Comparison of ENCODE assay signal across 16 cellular contexts in genomic region chr2:190942697-190943096, GRCh38.
DNase-seq lines count a peak whose midpoint lies in the region; ATAC-seq, FAIRE-seq and TF ChIP-seq lines count a peak whose summit lies in the region.
"Had no signal": no experiment of that assay in that cellular context is flagged by ENCODE, and none has a peak within 500 bp of the region (broad histone marks: within the 10 kb centered on the region; RNA-seq: fewer than 3 reads in every experiment).

No MANE protein-coding gene starts in this region.

- POLR2A ChIA-PET in HepG2 (lab: Yijun Ruan, JAX), result no interaction called here
- POLR2A ChIA-PET in IMR-90 (lab: Charles Lee; ENCODE audit: unreplicated experiment), result no interaction called here

- peaks cover 3% of the 10 kb centered on the region in 2 donors for H3K36me3 Mint-ChIP-seq in stimulated activated naive B cell treated with anti-CD40 and anti-IgM and Interleukin-4, amounts not matched to agents 10 μg/mL and 1 μg/mL and 100 μg/mL, for 72 hours
- H3K36me3 Mint-ChIP-seq: CD14-positive monocyte had no signal

- no peak overlapping the region for H4K91ac ChIP-seq in IMR-90 (ENCODE audit: insufficient read depth, low read depth, low read length)
- H4K91ac ChIP-seq in mesenchymal stem cell (ENCODE audit: low read length), result no peak overlapping the region

- no peak overlapping the region for H3K4me3 ChIP-seq in HepG2 (replicated peaks in 1 of 3; ENCODE audit: insufficient read depth in 1 of 3, low read depth in 2 of 3, low read length in 3 of 3)
- no peak overlapping the region for H3K4me3 ChIP-seq in right lobe of liver
- no peak overlapping the region for H3K4me3 ChIP-seq in IMR-90 (ENCODE audit: insufficient read depth, low read depth, low read length)
- no peak overlapping the region for H3K4me3 ChIP-seq in mesenchymal stem cell (ENCODE audit: insufficient read depth in 1 of 2, low read depth in 1 of 2, low read length in 2 of 2)
- H3K4me3 ChIP-seq: HAP-1 had no signal

- no peak overlapping the region for H2BK20ac ChIP-seq in IMR-90 (ENCODE audit: low read depth, low read length)

- H3K27me3 Mint-ChIP-seq in stimulated activated naive B cell treated with anti-CD40 and anti-IgM and Interleukin-4, amounts not matched to agents 10 μg/mL and 1 μg/mL and 100 μg/mL, for 72 hours, result no peaks in the 10 kb centered on the region

- CTCF ChIA-PET in HepG2 (lab: Yijun Ruan, JAX; ENCODE audit: low intra/inter-chr PET ratio, low total read pairs) (no interaction called here), IMR-90 (lab: Yijun Ruan, JAX) (no interaction called here)

- peaks cover 9% of the 10 kb centered on the region for H3K4me1 ChIP-seq in HepG2 (ENCODE audit: insufficient read depth, low read length)
- H3K4me1 ChIP-seq in right lobe of liver, result peaks cover 0 to 4% (median 0%) of the 10 kb centered on the region in 4 donors
- H3K4me1 ChIP-seq in IMR-90 (ENCODE audit: control insufficient read depth, insufficient read depth, low read length), result no peaks in the 10 kb centered on the region
- no peaks in the 10 kb centered on the region for H3K4me1 ChIP-seq in mesenchymal stem cell (ENCODE audit: control insufficient read depth, insufficient read depth, low read depth, low read length)

- H3K4me1 Mint-ChIP-seq in stimulated activated naive B cell treated with anti-CD40 and anti-IgM and Interleukin-4, amounts not matched to agents 10 μg/mL and 1 μg/mL and 100 μg/mL, for 72 hours, result peaks cover 5 to 7% of the 10 kb centered on the region in 2 donors

- H3K79me2 ChIP-seq in HepG2 (ENCODE audit: insufficient read depth, low read length), result no peaks in the 10 kb centered on the region

- H3K9me3 ChIP-seq in HepG2 (ENCODE audit: low read length), result no peaks in the 10 kb centered on the region
- no peaks in the 10 kb centered on the region for H3K9me3 ChIP-seq in right lobe of liver
- no peaks in the 10 kb centered on the region for H3K9me3 ChIP-seq in IMR-90 (ENCODE audit: control insufficient read depth, insufficient read depth, low read length)
- no peaks in the 10 kb centered on the region for H3K9me3 ChIP-seq in mesenchymal stem cell (ENCODE audit: control insufficient read depth, low read length)
- H3K9me3 ChIP-seq: HAP-1 had no signal

- 96% methylated on average over 2 of the region's 2 CpGs for WGBS in HepG2 (ENCODE audit: low lambda C conversion rate)
- WGBS in right lobe of liver (ENCODE audit: insufficient coverage, low coverage, low lambda C conversion rate, missing lambda C conversion rate), result 80% methylated on average over 2 of the region's 2 CpGs
- WGBS in IMR-90 (ENCODE audit: extremely low coverage in 2 of 2, insufficient read length in 1 of 2), 2 experiments, result no CpG with 5 or more reads among the region's 2 CpGs
- WGBS in mesenchymal stem cell, result 100% methylated on average over 2 of the region's 2 CpGs

- no peak for TF ChIP-seq EP300 in HepG2 (IDR thresholded peaks at IDR 0.05; ENCODE audit: low read depth in 2 of 2, low read length in 2 of 2)
- no peak for TF ChIP-seq EP300 in HepG2 (CRISPR knock-in tag; IDR thresholded peaks at IDR 0.05; ENCODE audit: borderline replicate concordance)

- H3K9me3 Mint-ChIP-seq in stimulated activated naive B cell treated with anti-CD40 and anti-IgM and Interleukin-4, amounts not matched to agents 10 μg/mL and 1 μg/mL and 100 μg/mL, for 72 hours, result no peaks in the 10 kb centered on the region
- H3K9me3 Mint-ChIP-seq: CD14-positive monocyte, HFFc6 had no signal

- H3K36me3 ChIP-seq in HepG2 (replicated peaks in 1 of 2; ENCODE audit: control insufficient read depth in 1 of 2, insufficient read depth in 2 of 2, low read length in 2 of 2) (no peaks in the 10 kb centered on the region), right lobe of liver (peaks cover 0 to 4% (median 0%) of the 10 kb centered on the region in 4 donors), IMR-90 (ENCODE audit: control insufficient read depth, insufficient read depth, low read length) (no peaks in the 10 kb centered on the region), mesenchymal stem cell (ENCODE audit: control insufficient read depth in 1 of 2, insufficient read depth in 2 of 2, low read depth in 1 of 2, low read length in 2 of 2) (peaks cover 0 to 12% of the 10 kb centered on the region in 2 experiments)
- H3K36me3 ChIP-seq: HAP-1 had no signal

- H3K23ac ChIP-seq in IMR-90 (ENCODE audit: low read depth, low read length), result no peak overlapping the region
- H3K23ac ChIP-seq in mesenchymal stem cell (ENCODE audit: low read length in 2 of 2), result no peak overlapping the region

- no peak overlapping the region for H3K4ac ChIP-seq in IMR-90 (ENCODE audit: low read depth, low read length)
- no peak overlapping the region for H3K4ac ChIP-seq in mesenchymal stem cell (ENCODE audit: low read depth in 1 of 2, low read length in 2 of 2)

- TF ChIP-seq RAD21 in HepG2 (CRISPR knock-in tag; IDR thresholded peaks at IDR 0.05) (no peak), IMR-90 (IDR thresholded peaks at IDR 0.05; ENCODE audit: low read length) (no peak)

- H4K5ac ChIP-seq in IMR-90 (ENCODE audit: low read depth, low read length), result no peak overlapping the region

- no peaks in the 10 kb centered on the region for H3K27me3 ChIP-seq in HepG2 (ENCODE audit: control insufficient read depth in 1 of 2, insufficient read depth in 2 of 2, low read length in 2 of 2)
- H3K27me3 ChIP-seq in right lobe of liver, result no peaks in the 10 kb centered on the region
- H3K27me3 ChIP-seq in IMR-90 (ENCODE audit: control insufficient read depth, insufficient read depth, low read length), result no peaks in the 10 kb centered on the region
- H3K27me3 ChIP-seq in mesenchymal stem cell (ENCODE audit: control insufficient read depth in 1 of 2, insufficient read depth in 1 of 2, low read length in 2 of 2), result no peaks in the 10 kb centered on the region

- no peak overlapping the region for H3K27ac ChIP-seq in HepG2 (ENCODE audit: extremely low read length, insufficient read depth, low read length)
- H3K27ac ChIP-seq in right lobe of liver, result no peak overlapping the region
- no peak overlapping the region for H3K27ac ChIP-seq in IMR-90 (ENCODE audit: insufficient read depth, low read length)
- peak overlapping the region; percentile 20 for H3K27ac ChIP-seq in mesenchymal stem cell (ENCODE audit: low read length, poor library complexity, severe bottlenecking)

- H3K27ac Mint-ChIP-seq in stimulated activated naive B cell treated with anti-CD40 and anti-IgM and Interleukin-4, amounts not matched to agents 10 μg/mL and 1 μg/mL and 100 μg/mL, for 72 hours, result no peak overlapping the region
- H3K27ac Mint-ChIP-seq: CD14-positive monocyte, HFFc6 had no signal

- dilution Hi-C loops in IMR-90 (cut with HindIII; ENCODE audit: low sequenced_read_pairs, unreplicated experiment), result no loop called here

- no peak overlapping the region for H2BK12ac ChIP-seq in mesenchymal stem cell (ENCODE audit: low read length in 2 of 2)

- ATAC-seq in HepG2, result no peak
- ATAC-seq in right lobe of liver, result no peak
- no peak for ATAC-seq in IMR-90 (ENCODE audit: low read depth)
- ATAC-seq in stimulated activated naive B cell treated with anti-CD40 and anti-IgM and Interleukin-4, amounts not matched to agents 10 μg/mL and 1 μg/mL and 100 μg/mL, for 72 hours (replicated peaks), result no peak

- no peaks in the 10 kb centered on the region for H3K79me1 ChIP-seq in IMR-90 (ENCODE audit: low read depth in 1 of 2, low read length in 2 of 2)
- peaks cover 2% of the 10 kb centered on the region for H3K79me1 ChIP-seq in mesenchymal stem cell (replicated peaks; ENCODE audit: low read length, poor library complexity, severe bottlenecking)

- H3K4me2 ChIP-seq in HepG2 (ENCODE audit: low read depth, low read length), result no peak overlapping the region
- no peak overlapping the region for H3K4me2 ChIP-seq in IMR-90 (ENCODE audit: low read depth, low read length)
- no peak overlapping the region for H3K4me2 ChIP-seq in mesenchymal stem cell (ENCODE audit: low read length, poor library complexity, severe bottlenecking)

- no peak overlapping the region for H3K4me3 Mint-ChIP-seq in stimulated activated naive B cell treated with anti-CD40 and anti-IgM and Interleukin-4, amounts not matched to agents 10 μg/mL and 1 μg/mL and 100 μg/mL, for 72 hours
- H3K4me3 Mint-ChIP-seq: CD14-positive monocyte, HFFc6 had no signal

- H2BK120ac ChIP-seq in IMR-90 (ENCODE audit: low read depth, low read length) (no peak overlapping the region), mesenchymal stem cell (ENCODE audit: low read depth, low read length) (no peak overlapping the region)

- H2BK15ac ChIP-seq in IMR-90 (ENCODE audit: low read depth, low read length), result no peak overlapping the region
- no peak overlapping the region for H2BK15ac ChIP-seq in mesenchymal stem cell (ENCODE audit: low read depth, poor library complexity, severe bottlenecking)

- H3K9ac ChIP-seq in HepG2 (ENCODE audit: insufficient read depth, low read depth, low read length) (no peak overlapping the region), IMR-90 (ENCODE audit: low read depth, low read length) (no peak overlapping the region), mesenchymal stem cell (ENCODE audit: low read length) (no peak overlapping the region)

- in situ Hi-C loops in HepG2 (cut with HindIII; ENCODE audit: extremely low pct_ligation_motif_present, low pct_unique_long_range_greater_than_20kb) (no loop called here), IMR-90 (cut with MboI; ENCODE audit: low sequenced_read_pairs) (no loop called here)

- H2AFZ ChIP-seq in HepG2 (ENCODE audit: low read length) (no peak overlapping the region), IMR-90 (replicated peaks; ENCODE audit: low read length, poor library complexity) (no peak overlapping the region), mesenchymal stem cell (ENCODE audit: low read depth, low read length) (no peak overlapping the region)

- H3K56ac ChIP-seq in IMR-90 (ENCODE audit: extremely low read depth, insufficient read depth, low read length), result no peak overlapping the region

- TF ChIP-seq CTCF in HepG2 (CRISPR knock-in tag; IDR thresholded peaks at IDR 0.05) (no peak), right lobe of liver (IDR thresholded peaks at IDR 0.05) (no peak), IMR-90 (conservative IDR thresholded peaks at IDR 0.05; ENCODE audit: low read depth, low read length) (no peak), GM10266 (IDR thresholded peaks at IDR 0.05; ENCODE audit: control insufficient read depth, insufficient read depth, low read depth, missing control alignments) (no peak)

- intact Hi-C loops in HepG2 (cut with micrococcal nuclease; ENCODE audit: unreplicated experiment), result no loop called here
- intact Hi-C loops in right lobe of liver (cut with DNase I), result no loop called here
- intact Hi-C loops in IMR-90 (cut with micrococcal nuclease), result no loop called here

- H4K8ac ChIP-seq in IMR-90 (ENCODE audit: low read depth in 2 of 2, low read length in 2 of 2) (no peak overlapping the region), mesenchymal stem cell (ENCODE audit: low read length) (no peak overlapping the region)

- H3K14ac ChIP-seq in IMR-90 (replicated peaks; ENCODE audit: low read depth, low read length) (no peak overlapping the region), mesenchymal stem cell (ENCODE audit: low read length in 2 of 2) (no peak overlapping the region)

- FAIRE-seq in HepG2 (lab: Jason Lieb, UNC), result no peak
- FAIRE-seq: GM12892, H1, HTR-8/SVneo had no signal

- no peak overlapping the region for H2AK5ac ChIP-seq in IMR-90 (ENCODE audit: low read depth, low read length)
- no peak overlapping the region for H2AK5ac ChIP-seq in mesenchymal stem cell (ENCODE audit: low read length, severe bottlenecking)

- BruUV-seq in HepG2 (replicated peaks; lab: Mats Ljungman, UMichigan) (TSS peak; percentile 7), IMR-90 (replicated peaks; lab: Mats Ljungman, UMichigan) (TSS peak; percentile 1)

- H2BK5ac ChIP-seq in IMR-90 (ENCODE audit: low read depth, low read length, poor library complexity, severe bottlenecking) (no peak overlapping the region), mesenchymal stem cell (ENCODE audit: low read depth, low read length, poor library complexity, severe bottlenecking) (no peak overlapping the region)

- H4K20me1 ChIP-seq in HepG2 (ENCODE audit: insufficient read depth, low read length), result no peaks in the 10 kb centered on the region
- peaks cover 4% of the 10 kb centered on the region; the same call in 1 of the 2 replicates for H4K20me1 ChIP-seq in IMR-90 (ENCODE audit: insufficient read depth, low read length)

- H3K18ac ChIP-seq in IMR-90 (ENCODE audit: low read depth, low read length) (no peak overlapping the region), mesenchymal stem cell (ENCODE audit: low read depth in 1 of 2, low read length in 2 of 2) (no peak overlapping the region)

- TF ChIP-seq POLR2A in HepG2 (IDR thresholded peaks at IDR 0.05; ENCODE audit: insufficient read depth in 1 of 2, low read depth in 2 of 2, low read length in 2 of 2) (no peak), right lobe of liver (IDR thresholded peaks at IDR 0.05) (no peak), IMR-90 (IDR thresholded peaks at IDR 0.05; ENCODE audit: low read depth, low read length) (no peak)

- H3K9me1 ChIP-seq in IMR-90 (ENCODE audit: insufficient read depth, low read length), result 0 out of 2 replicates have a peak, but pooled peaks cover 3% of the 10 kb centered on the region

- no peak overlapping the region for H2AK9ac ChIP-seq in IMR-90 (replicated peaks; ENCODE audit: low read depth, low read length, poor library complexity)

- DNase-seq in HepG2 (ENCODE audit: low spot score) (no peak), right lobe of liver (no peak), IMR-90 (no peak), mesenchymal stem cell (no peak), GM10266 (ENCODE audit: extremely low spot score) (no peak), NCI-H146 treated with DMSO at 0.1 percent for 48 hours (lab: John Stamatoyannopoulos, UW; ENCODE audit: unreplicated experiment) (no peak)
- no peak for DNase-seq in stimulated activated naive B cell treated with anti-CD40 and anti-IgM and Interleukin-4, amounts not matched to agents 10 μg/mL and 1 μg/mL and 100 μg/mL, for 72 hours
- DNase-seq: DMS79, HFFc6, Kasumi-1, KBM-7 had no signal
